In the genomic region with DNA sequence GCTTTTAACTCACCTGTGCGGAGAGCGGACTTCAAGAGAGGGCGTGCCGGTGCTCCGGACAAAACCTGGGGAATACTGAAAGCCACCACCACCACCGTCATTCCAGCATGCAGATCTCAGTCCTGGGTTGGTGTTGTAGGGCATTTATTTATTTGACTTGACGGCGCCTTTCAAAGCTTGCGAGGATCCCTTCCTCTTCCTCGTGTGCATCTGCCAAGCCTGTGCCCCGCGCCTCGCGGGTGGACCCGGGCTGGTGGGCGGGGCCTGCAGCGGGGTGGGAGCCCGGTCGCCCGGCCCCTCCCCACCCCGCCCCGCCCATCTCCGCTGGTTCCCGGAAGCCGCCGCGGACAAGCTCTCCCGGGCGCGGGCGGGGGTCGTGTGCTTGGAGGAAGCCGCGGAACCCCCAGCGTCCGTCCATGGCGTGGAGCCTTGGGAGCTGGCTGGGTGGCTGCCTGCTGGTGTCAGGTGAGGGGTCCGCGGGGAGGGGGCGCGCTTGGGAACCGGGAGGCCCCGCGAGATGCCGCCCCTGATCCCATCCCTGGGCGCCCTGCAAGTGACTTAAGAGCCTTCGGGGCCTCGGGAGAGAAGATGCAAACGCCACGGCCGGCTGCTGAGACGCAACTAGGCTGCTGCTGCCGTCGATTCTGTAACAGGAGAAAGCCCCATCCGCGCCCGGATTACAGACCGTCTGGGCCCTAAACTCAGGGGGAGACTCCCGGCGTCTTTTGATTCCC, we compare ENCODE assay signal across 1 cellular context.
TF ChIP-seq lines count a peak whose summit lies in the region.

A gene (plus strand): TSS at position 318 of the 734 bp plus-strand sequence. CDS start 99 bp downstream, at position 417.

TF ChIP-seq in HEK293, 187 proteins besides CTCF, POLR2A, EP300 and RAD21 (continued from another document):
- TF ChIP-seq, protein P1, sequence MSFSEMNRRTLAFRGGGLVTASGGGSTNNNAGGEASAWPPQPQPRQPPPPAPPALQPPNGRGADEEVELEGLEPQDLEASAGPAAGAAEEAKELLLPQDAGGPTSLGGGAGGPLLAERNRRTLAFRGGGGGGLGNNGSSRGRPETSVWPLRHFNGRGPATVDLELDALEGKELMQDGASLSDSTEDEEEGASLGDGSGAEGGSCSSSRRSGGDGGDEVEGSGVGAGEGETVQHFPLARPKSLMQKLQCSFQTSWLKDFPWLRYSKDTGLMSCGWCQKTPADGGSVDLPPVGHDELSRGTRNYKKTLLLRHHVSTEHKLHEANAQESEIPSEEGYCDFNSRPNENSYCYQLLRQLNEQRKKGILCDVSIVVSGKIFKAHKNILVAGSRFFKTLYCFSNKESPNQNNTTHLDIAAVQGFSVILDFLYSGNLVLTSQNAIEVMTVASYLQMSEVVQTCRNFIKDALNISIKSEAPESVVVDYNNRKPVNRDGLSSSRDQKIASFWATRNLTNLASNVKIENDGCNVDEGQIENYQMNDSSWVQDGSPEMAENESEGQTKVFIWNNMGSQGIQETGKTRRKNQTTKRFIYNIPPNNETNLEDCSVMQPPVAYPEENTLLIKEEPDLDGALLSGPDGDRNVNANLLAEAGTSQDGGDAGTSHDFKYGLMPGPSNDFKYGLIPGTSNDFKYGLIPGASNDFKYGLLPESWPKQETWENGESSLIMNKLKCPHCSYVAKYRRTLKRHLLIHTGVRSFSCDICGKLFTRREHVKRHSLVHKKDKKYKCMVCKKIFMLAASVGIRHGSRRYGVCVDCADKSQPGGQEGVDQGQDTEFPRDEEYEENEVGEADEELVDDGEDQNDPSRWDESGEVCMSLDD (tag by site-specific recombination; IDR thresholded peaks at IDR 0.05): peak; percentile 63; the same call in 1 of the 2 replicates
- TF ChIP-seq ZNF561 (tag by site-specific recombination; IDR thresholded peaks at IDR 0.05; ENCODE audit: borderline replicate concordance) (peak; percentile 68; the same call in 1 of the 2 replicates), ZNF791 (tag by site-specific recombination; IDR thresholded peaks at IDR 0.05) (no peak), ZNF138 (tag by site-specific recombination; IDR thresholded peaks at IDR 0.05; ENCODE audit: borderline replicate concordance) (no peak), HOXC10 (CRISPR knock-in tag; IDR thresholded peaks at IDR 0.05) (no peak), ZNF843 (tag by site-specific recombination; IDR thresholded peaks at IDR 0.05) (no peak), HOXD13 (CRISPR knock-in tag; IDR thresholded peaks at IDR 0.05; ENCODE audit: borderline replicate concordance) (no peak), ZNF302 (tag by site-specific recombination; IDR thresholded peaks at IDR 0.05; ENCODE audit: low read depth) (no peak)
- TF ChIP-seq, protein P2, sequence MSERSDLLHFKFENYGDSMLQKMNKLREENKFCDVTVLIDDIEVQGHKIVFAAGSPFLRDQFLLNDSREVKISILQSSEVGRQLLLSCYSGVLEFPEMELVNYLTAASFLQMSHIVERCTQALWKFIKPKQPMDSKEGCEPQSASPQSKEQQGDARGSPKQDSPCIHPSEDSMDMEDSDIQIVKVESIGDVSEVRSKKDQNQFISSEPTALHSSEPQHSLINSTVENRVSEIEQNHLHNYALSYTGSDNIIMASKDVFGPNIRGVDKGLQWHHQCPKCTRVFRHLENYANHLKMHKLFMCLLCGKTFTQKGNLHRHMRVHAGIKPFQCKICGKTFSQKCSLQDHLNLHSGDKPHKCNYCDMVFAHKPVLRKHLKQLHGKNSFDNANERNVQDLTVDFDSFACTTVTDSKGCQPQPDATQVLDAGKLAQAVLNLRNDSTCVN (tag by site-specific recombination; optimal IDR thresholded peaks at IDR 0.05): peak; percentile 83
- TF ChIP-seq, protein P3, sequence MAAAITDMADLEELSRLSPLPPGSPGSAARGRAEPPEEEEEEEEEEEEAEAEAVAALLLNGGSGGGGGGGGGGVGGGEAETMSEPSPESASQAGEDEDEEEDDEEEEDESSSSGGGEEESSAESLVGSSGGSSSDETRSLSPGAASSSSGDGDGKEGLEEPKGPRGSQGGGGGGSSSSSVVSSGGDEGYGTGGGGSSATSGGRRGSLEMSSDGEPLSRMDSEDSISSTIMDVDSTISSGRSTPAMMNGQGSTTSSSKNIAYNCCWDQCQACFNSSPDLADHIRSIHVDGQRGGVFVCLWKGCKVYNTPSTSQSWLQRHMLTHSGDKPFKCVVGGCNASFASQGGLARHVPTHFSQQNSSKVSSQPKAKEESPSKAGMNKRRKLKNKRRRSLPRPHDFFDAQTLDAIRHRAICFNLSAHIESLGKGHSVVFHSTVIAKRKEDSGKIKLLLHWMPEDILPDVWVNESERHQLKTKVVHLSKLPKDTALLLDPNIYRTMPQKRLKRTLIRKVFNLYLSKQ (tag by site-specific recombination; IDR thresholded peaks at IDR 0.05; ENCODE audit: borderline replicate concordance): no peak
- TF ChIP-seq, protein P4, sequence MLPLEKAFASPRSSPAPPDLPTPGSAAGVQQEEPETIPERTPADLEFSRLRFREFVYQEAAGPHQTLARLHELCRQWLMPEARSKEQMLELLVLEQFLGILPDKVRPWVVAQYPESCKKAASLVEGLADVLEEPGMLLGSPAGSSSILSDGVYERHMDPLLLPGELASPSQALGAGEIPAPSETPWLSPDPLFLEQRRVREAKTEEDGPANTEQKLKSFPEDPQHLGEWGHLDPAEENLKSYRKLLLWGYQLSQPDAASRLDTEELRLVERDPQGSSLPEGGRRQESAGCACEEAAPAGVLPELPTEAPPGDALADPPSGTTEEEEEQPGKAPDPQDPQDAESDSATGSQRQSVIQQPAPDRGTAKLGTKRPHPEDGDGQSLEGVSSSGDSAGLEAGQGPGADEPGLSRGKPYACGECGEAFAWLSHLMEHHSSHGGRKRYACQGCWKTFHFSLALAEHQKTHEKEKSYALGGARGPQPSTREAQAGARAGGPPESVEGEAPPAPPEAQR (tag by site-specific recombination; IDR thresholded peaks at IDR 0.05): no peak
- TF ChIP-seq, protein P5, sequence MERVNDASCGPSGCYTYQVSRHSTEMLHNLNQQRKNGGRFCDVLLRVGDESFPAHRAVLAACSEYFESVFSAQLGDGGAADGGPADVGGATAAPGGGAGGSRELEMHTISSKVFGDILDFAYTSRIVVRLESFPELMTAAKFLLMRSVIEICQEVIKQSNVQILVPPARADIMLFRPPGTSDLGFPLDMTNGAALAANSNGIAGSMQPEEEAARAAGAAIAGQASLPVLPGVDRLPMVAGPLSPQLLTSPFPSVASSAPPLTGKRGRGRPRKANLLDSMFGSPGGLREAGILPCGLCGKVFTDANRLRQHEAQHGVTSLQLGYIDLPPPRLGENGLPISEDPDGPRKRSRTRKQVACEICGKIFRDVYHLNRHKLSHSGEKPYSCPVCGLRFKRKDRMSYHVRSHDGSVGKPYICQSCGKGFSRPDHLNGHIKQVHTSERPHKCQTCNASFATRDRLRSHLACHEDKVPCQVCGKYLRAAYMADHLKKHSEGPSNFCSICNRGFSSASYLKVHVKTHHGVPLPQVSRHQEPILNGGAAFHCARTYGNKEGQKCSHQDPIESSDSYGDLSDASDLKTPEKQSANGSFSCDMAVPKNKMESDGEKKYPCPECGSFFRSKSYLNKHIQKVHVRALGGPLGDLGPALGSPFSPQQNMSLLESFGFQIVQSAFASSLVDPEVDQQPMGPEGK (tag by site-specific recombination; IDR thresholded peaks at IDR 0.05): peak; percentile 91
- TF ChIP-seq, protein P6, sequence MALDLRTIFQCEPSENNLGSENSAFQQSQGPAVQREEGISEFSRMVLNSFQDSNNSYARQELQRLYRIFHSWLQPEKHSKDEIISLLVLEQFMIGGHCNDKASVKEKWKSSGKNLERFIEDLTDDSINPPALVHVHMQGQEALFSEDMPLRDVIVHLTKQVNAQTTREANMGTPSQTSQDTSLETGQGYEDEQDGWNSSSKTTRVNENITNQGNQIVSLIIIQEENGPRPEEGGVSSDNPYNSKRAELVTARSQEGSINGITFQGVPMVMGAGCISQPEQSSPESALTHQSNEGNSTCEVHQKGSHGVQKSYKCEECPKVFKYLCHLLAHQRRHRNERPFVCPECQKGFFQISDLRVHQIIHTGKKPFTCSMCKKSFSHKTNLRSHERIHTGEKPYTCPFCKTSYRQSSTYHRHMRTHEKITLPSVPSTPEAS (tag by site-specific recombination; IDR thresholded peaks at IDR 0.05): no peak
- TF ChIP-seq, protein P7, sequence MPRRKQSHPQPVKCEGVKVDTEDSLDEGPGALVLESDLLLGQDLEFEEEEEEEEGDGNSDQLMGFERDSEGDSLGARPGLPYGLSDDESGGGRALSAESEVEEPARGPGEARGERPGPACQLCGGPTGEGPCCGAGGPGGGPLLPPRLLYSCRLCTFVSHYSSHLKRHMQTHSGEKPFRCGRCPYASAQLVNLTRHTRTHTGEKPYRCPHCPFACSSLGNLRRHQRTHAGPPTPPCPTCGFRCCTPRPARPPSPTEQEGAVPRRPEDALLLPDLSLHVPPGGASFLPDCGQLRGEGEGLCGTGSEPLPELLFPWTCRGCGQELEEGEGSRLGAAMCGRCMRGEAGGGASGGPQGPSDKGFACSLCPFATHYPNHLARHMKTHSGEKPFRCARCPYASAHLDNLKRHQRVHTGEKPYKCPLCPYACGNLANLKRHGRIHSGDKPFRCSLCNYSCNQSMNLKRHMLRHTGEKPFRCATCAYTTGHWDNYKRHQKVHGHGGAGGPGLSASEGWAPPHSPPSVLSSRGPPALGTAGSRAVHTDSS (tag by site-specific recombination; IDR thresholded peaks at IDR 0.05): peak; percentile 82
TF ChIP-seq in HEK293: peak in this region for 43.
